Comparison of ENCODE assay signal across 27 cellular contexts in the genomic region with DNA sequence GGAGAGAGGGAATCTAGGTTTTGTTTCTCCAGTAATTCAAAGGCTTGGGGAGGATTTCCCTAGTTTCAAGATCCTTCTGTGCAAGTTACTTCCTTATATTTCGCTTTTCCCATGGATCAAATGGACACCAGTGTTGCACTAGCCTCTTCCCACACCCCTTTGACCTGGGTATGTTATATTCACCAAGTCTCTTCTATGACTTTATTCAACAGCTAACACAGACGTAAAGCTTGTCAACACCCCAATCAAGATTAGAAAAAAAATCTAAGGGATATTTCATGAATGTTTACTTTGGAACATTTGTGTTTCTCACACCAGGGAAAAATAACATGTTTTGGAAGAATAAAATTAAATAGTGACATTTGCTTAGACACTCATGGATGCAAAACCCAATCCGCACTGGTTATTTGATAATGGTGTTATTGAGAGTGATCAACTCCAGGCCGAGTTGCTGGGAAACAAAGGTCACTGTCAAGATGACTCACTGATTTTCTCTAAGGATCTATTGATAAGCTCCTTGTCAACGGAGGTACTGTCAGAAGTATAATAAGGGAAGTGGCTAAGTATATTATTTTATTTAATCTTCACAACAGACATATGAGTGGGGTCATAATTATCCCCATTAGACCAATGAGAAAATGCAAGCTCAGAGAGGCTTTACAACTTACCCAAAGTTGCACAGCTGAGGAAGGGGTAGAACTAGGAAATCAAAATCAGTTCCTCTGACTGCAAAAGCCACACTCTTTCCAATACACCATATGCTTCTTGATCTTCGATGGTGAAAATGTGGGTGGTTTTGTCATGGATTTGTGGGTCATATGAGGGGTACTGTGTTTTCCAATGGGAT. TPM values are rescaled to one million over a fixed set of nuclear protein-coding genes. Genes with fewer than 3 reads are reported as not detected.
DNase-seq lines count a peak whose midpoint lies in the region; TF ChIP-seq lines count a peak whose summit lies in the region.
"Had no signal": no experiment of that assay in that cellular context is flagged by ENCODE, and none has a peak within 500 bp of the region (broad histone marks: within the 10 kb centered on the region; RNA-seq: fewer than 3 reads in every experiment).

No MANE protein-coding gene starts in this region.

- H3K4me3 ChIP-seq in HUES48 (ENCODE audit: low read depth, low read length) = no peak overlapping the region
- no peak overlapping the region for H3K4me3 ChIP-seq in trophoblast cell (ENCODE audit: low read depth, low read length)
- H3K4me3 ChIP-seq: left lung, neural progenitor cell, sigmoid colon, upper lobe of right lung had no signal

- H3K36me3 ChIP-seq in HUES48 (ENCODE audit: control insufficient read depth, insufficient read depth, low read length) = no peaks in the 10 kb centered on the region
- H3K36me3 ChIP-seq in trophoblast cell (ENCODE audit: control insufficient read depth in 1 of 2, insufficient read depth in 2 of 2, low read length in 2 of 2) = peaks cover 0 to 3% of the 10 kb centered on the region in 2 experiments
- H3K36me3 ChIP-seq: left lung, neural progenitor cell, sigmoid colon, upper lobe of right lung had no signal

- DNase-seq in chondrocyte (ENCODE audit: low spot score) = no peak
- no peak for DNase-seq in trophoblast cell
- DNase-seq in NCI-H146 treated with DMSO at 0.1 percent for 48 hours (lab: John Stamatoyannopoulos, UW; ENCODE audit: unreplicated experiment) = no peak
- no peak for DNase-seq in NCI-H128 (lab: John Stamatoyannopoulos, UW; ENCODE audit: unreplicated experiment)
- DNase-seq in DMS79 treated with DMSO at 0.1 percent for 48 hours (lab: John Stamatoyannopoulos, UW) = no peak
- DNase-seq: activated CD4-positive, alpha-beta T cell treated with anti-CD3 and anti-CD28 coated beads, Interleukin-2, amount 50 U/mL, for 48 hours; activated naive CD4-positive, alpha-beta T cell; activated T-cell treated with anti-CD3 and anti-CD28 coated beads, Interleukin-2, amount 50 U/mL, for 72 hours; CD8-positive, alpha-beta T cell; DMS 273 treated with DMSO at 0.1 percent for 48 hours; EL; Karpas-422; left lung; mesendoderm; NCI-H1417; NCI-H2029 treated with DMSO at 0.1 percent for 48 hours; NCI-H526; OCI-M1; sigmoid colon; stimulated activated CD4-positive, alpha-beta T cell treated with anti-CD3 and anti-CD28 coated beads, Interleukin-4, amount 100 ng/mL, for 24 hours; T-helper 17 cell; upper lobe of right lung had no signal

- H4K8ac ChIP-seq in trophoblast cell (ENCODE audit: low read depth, low read length) = no peak overlapping the region

- peaks cover 9% of the 10 kb centered on the region for H3K36me3 Mint-ChIP-seq in chondrocyte (ENCODE audit: low read depth)

- no peak overlapping the region for H2AK5ac ChIP-seq in trophoblast cell (ENCODE audit: low read length)

- no peak overlapping the region for H2BK12ac ChIP-seq in trophoblast cell (ENCODE audit: low read length)

- H2AFZ ChIP-seq in trophoblast cell (ENCODE audit: insufficient read depth, low read length, poor library complexity) = no peak overlapping the region
- H2AFZ ChIP-seq: neural progenitor cell had no signal

- peak overlapping the region; percentile 83 for H3K27ac ChIP-seq in 22Rv1
- H3K27ac ChIP-seq in HUES48 (ENCODE audit: low read depth, low read length) = peak overlapping the region; percentile 16
- peak overlapping the region; percentile 34 for H3K27ac ChIP-seq in trophoblast cell (ENCODE audit: low read depth, low read length)
- H3K27ac ChIP-seq: epithelial cell of prostate, left lung, neural progenitor cell, sigmoid colon, upper lobe of right lung had no signal

- no peak overlapping the region for H4K12ac ChIP-seq in trophoblast cell (ENCODE audit: low read depth, low read length)

- no peaks in the 10 kb centered on the region for H3K27me3 Mint-ChIP-seq in chondrocyte (ENCODE audit: low read depth)
- H3K27me3 Mint-ChIP-seq: brain, T-helper 17 cell had no signal

- H3K4me1 ChIP-seq in HUES48 (ENCODE audit: control insufficient read depth, insufficient read depth, low read length) (peaks cover 30% of the 10 kb centered on the region), trophoblast cell (ENCODE audit: control insufficient read depth in 1 of 2, insufficient read depth in 2 of 2, low read length in 2 of 2) (peaks cover 20 to 36% of the 10 kb centered on the region in 2 experiments)

- no peak overlapping the region for H2BK5ac ChIP-seq in trophoblast cell (ENCODE audit: low read depth, low read length, poor library complexity)

- H3K4me1 Mint-ChIP-seq in chondrocyte (ENCODE audit: low read depth) = peaks cover 92% of the 10 kb centered on the region

- no peak overlapping the region for H3K23ac ChIP-seq in trophoblast cell (ENCODE audit: low read length)

- no peaks in the 10 kb centered on the region for H3K9me3 ChIP-seq in HUES48 (ENCODE audit: control insufficient read depth, insufficient read depth, low read length)
- no peaks in the 10 kb centered on the region for H3K9me3 ChIP-seq in trophoblast cell (ENCODE audit: insufficient read depth, low read depth, low read length)
- H3K9me3 ChIP-seq: left lung, sigmoid colon, upper lobe of right lung had no signal

- no peak overlapping the region for H3K14ac ChIP-seq in trophoblast cell (ENCODE audit: low read length)

- H3K4ac ChIP-seq in trophoblast cell (ENCODE audit: low read depth, low read length) = peak overlapping the region; percentile 49

- H3K4me2 ChIP-seq in trophoblast cell (ENCODE audit: low read length) = no peak overlapping the region
- H3K4me2 ChIP-seq: neural progenitor cell had no signal

- TF ChIP-seq CTCF in 22Rv1 (IDR thresholded peaks at IDR 0.05) (no peak), chondrocyte (IDR thresholded peaks at IDR 0.05) (no peak)

- H3K4me3 Mint-ChIP-seq in chondrocyte (ENCODE audit: unreplicated experiment) = peak overlapping the region; percentile 2
- H3K4me3 Mint-ChIP-seq: activated T-cell treated with anti-CD3 and anti-CD28 coated beads, Interleukin-2, amount 50 U/mL, for 72 hours; brain; CD8-positive, alpha-beta T cell; neural progenitor cell; T-helper 17 cell had no signal

- H4K91ac ChIP-seq in trophoblast cell (ENCODE audit: low read depth, low read length) = no peak overlapping the region

- H3K9me3 Mint-ChIP-seq in chondrocyte (ENCODE audit: low read depth) = no peaks in the 10 kb centered on the region
- H3K9me3 Mint-ChIP-seq: activated T-cell treated with anti-CD3 and anti-CD28 coated beads, Interleukin-2, amount 50 U/mL, for 72 hours; brain; CD8-positive, alpha-beta T cell; neural progenitor cell had no signal

- WGBS in trophoblast cell (ENCODE audit: extremely low coverage, insufficient coverage, insufficient read length) = no CpG with 5 or more reads among the region's 6 CpGs

- H3K18ac ChIP-seq in trophoblast cell (ENCODE audit: low read length) = no peak overlapping the region

- H3K79me1 ChIP-seq in trophoblast cell (ENCODE audit: low read length) = peaks cover 22% of the 10 kb centered on the region

- peak overlapping the region; percentile 95 for H3K27ac Mint-ChIP-seq in chondrocyte (ENCODE audit: unreplicated experiment)
- H3K27ac Mint-ChIP-seq: activated T-cell treated with anti-CD3 and anti-CD28 coated beads, Interleukin-2, amount 50 U/mL, for 72 hours; CD8-positive, alpha-beta T cell; neural progenitor cell; T-helper 17 cell had no signal

- no peak overlapping the region for H2BK120ac ChIP-seq in trophoblast cell (ENCODE audit: insufficient read depth, low read length, poor library complexity)

- no peak overlapping the region for H3K9ac ChIP-seq in HUES48 (ENCODE audit: low read depth, low read length)
- no peak overlapping the region for H3K9ac ChIP-seq in trophoblast cell (ENCODE audit: low read length)
- H3K9ac ChIP-seq: neural progenitor cell had no signal

- H3K27me3 ChIP-seq in HUES48 (ENCODE audit: control insufficient read depth, insufficient read depth, low read length) (no peaks in the 10 kb centered on the region), trophoblast cell (ENCODE audit: insufficient read depth, low read length) (no peaks in the 10 kb centered on the region)
- H3K27me3 ChIP-seq: left lung, neural progenitor cell, sigmoid colon, upper lobe of right lung had no signal

- peaks cover 17% of the 10 kb centered on the region for H3K79me2 ChIP-seq in trophoblast cell (ENCODE audit: control insufficient read depth, insufficient read depth, low read length, poor library complexity)

RNA-seq across cellular contexts. Expression of a gene that starts 52.2 kb away (rescaled TPM):
- 217 to 294 TPM (median 223 TPM) in 3 replicates for total RNA-seq in chondrocyte
- 134 and 136 TPM in 2 replicates for polyA plus RNA-seq in trophoblast cell (2013)

Comparison
In these comparisons a context has a peak if more than half of its experiments do, and no peak if none do; other contexts are left out.
1. H3K27ac ChIP-seq: peak in every context shown above with its lines; median percentile 83 in 22Rv1; 34 in trophoblast cell; 16 in HUES48.